ENCODE assay signal across 1 cellular context in genomic region chr13:99415851-99416331, GRCh38.
TF ChIP-seq lines count a peak whose summit lies in the region.

No MANE protein-coding gene starts in this region.

TF ChIP-seq in SK-N-SH, 30 proteins besides CTCF, POLR2A, EP300 and RAD21 (continued from another document):
- no peak for TF ChIP-seq TEAD4 (IDR thresholded peaks at IDR 0.05; ENCODE audit: borderline replicate concordance, insufficient read depth)
- TF ChIP-seq USF1 (IDR thresholded peaks at IDR 0.05; ENCODE audit: borderline replicate concordance, low read depth), result no peak
- TF ChIP-seq RCOR1 (IDR thresholded peaks at IDR 0.05; ENCODE audit: low read length), result no peak
